ENCODE assay signal across 9 cellular contexts in the genomic region with DNA sequence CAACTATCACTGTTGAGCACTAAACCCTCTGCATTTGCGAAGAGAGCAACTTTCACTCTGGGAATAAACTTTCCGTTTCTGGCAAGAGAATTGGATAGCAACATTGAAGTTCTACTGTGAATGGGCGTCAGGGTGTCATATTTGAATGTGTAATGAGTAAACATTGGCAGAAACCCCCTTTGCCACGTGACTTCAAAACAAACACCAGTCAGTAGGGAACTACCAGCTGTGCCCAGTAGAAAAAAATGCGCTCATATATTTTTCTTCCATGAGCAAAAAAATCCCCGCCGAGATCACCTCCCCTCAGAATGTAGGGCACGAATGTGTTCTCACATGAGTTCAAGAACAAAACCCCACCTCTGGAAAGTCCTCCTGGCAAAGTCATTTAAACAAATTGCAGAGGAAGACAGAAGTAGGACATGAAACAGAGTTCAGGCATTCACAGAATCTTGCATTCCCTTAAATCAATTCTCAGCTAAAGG.
DNase-seq lines count a peak whose midpoint lies in the region; ATAC-seq and FAIRE-seq lines count a peak whose summit lies in the region.
"Had no signal": no experiment of that assay in that cellular context is flagged by ENCODE, and none has a peak within 500 bp of the region (broad histone marks: within the 10 kb centered on the region; RNA-seq: fewer than 3 reads in every experiment).

No MANE protein-coding gene starts in this region.

- H3K9me3 ChIP-seq in small intestine (ENCODE audit: control insufficient read depth, low read depth), result no peaks in the 10 kb centered on the region

- peaks cover 10% of the 10 kb centered on the region for H3K36me3 Mint-ChIP-seq in activated T-helper 1 cell treated with anti-CD3 and anti-CD28 coated beads, Interleukin-12 subunit alpha, Interleukin-12 subunit beta, Interleukin-2, Interleukin-4 antibody, amounts not matched to agents 30 ng/mL and 10 ng/mL and 1 ng/mL, durations not matched to agents 14 hours and 24 hours and 36 hours (ENCODE audit: low read depth)

- H3K9me3 Mint-ChIP-seq in activated T-helper 1 cell treated with anti-CD3 and anti-CD28 coated beads, Interleukin-12 subunit alpha, Interleukin-12 subunit beta, Interleukin-2, Interleukin-4 antibody, amounts not matched to agents 30 ng/mL and 10 ng/mL and 1 ng/mL, durations not matched to agents 14 hours and 24 hours and 36 hours, result peaks cover 14% of the 10 kb centered on the region

- DNase-seq in DMS 273 (lab: John Stamatoyannopoulos, UW; ENCODE audit: unreplicated experiment) (peak; percentile 74), NAMALWA (ENCODE audit: low spot score) (peak; percentile 67), midbrain (lab: John Stamatoyannopoulos, UW) (peak; percentile 45), GM19238 (ENCODE audit: insufficient read length, low spot score) (no peak), NOMO-1 treated with dmso at 0.1 percent for 144 hours (lab: John Stamatoyannopoulos, UW; ENCODE audit: unreplicated experiment) (no peak), small intestine (no peak)
- DNase-seq in activated T-helper 1 cell treated with anti-CD3 and anti-CD28 coated beads, Interleukin-12 subunit alpha, Interleukin-12 subunit beta, Interleukin-2, Interleukin-4 antibody, amounts not matched to agents 30 ng/mL and 10 ng/mL and 1 ng/mL, durations not matched to agents 14 hours and 24 hours and 36 hours (ENCODE audit: low spot score), result peak; percentile 31

- no peak overlapping the region for H3K27ac ChIP-seq in small intestine (ENCODE audit: low read depth in 1 of 2, low read length in 1 of 2)

- H3K4me3 ChIP-seq in small intestine (ENCODE audit: low read depth in 1 of 2, low read length in 2 of 2), result no peak overlapping the region

- ATAC-seq in GM21423 (IDR thresholded peaks at IDR 0.05; ENCODE audit: unreplicated experiment), result peak; percentile 67

- peaks cover 55% of the 10 kb centered on the region for H3K4me1 Mint-ChIP-seq in activated T-helper 1 cell treated with anti-CD3 and anti-CD28 coated beads, Interleukin-12 subunit alpha, Interleukin-12 subunit beta, Interleukin-2, Interleukin-4 antibody, amounts not matched to agents 30 ng/mL and 10 ng/mL and 1 ng/mL, durations not matched to agents 14 hours and 24 hours and 36 hours (ENCODE audit: low read depth)

- FAIRE-seq in small intestine (lab: Jason Lieb, UNC), result no peak
- FAIRE-seq: H1 had no signal

- peak overlapping the region; percentile 69 for H3K27ac Mint-ChIP-seq in activated T-helper 1 cell treated with anti-CD3 and anti-CD28 coated beads, Interleukin-12 subunit alpha, Interleukin-12 subunit beta, Interleukin-2, Interleukin-4 antibody, amounts not matched to agents 30 ng/mL and 10 ng/mL and 1 ng/mL, durations not matched to agents 14 hours and 24 hours and 36 hours

- WGBS in small intestine, 3 donors, result 50 to 78% (median 58%) methylated on average over 8 of the region's 8 CpGs

- peaks cover under 1 to 3% of the 10 kb centered on the region in 2 donors for H3K4me1 ChIP-seq in small intestine (ENCODE audit: control insufficient read depth in 2 of 2, insufficient read depth in 1 of 2, low read depth in 1 of 2, low read length in 1 of 2)

- no peaks in the 10 kb centered on the region for H3K27me3 ChIP-seq in small intestine (ENCODE audit: control insufficient read depth in 2 of 2, insufficient read depth in 2 of 2, low read length in 2 of 2)

- intact Hi-C loops in activated T-helper 1 cell treated with anti-CD3 and anti-CD28 coated beads, Interleukin-12 subunit alpha, Interleukin-12 subunit beta, Interleukin-2, Interleukin-4 antibody, amounts not matched to agents 30 ng/mL and 10 ng/mL and 1 ng/mL, durations not matched to agents 14 hours and 24 hours and 36 hours (cut with micrococcal nuclease), result loop anchor here (1.0 to 10.0 kb wide), 13 partner anchors 9 to 530 kb away; no protein-coding TSS in a partner anchor

- no peaks in the 10 kb centered on the region for H3K27me3 Mint-ChIP-seq in activated T-helper 1 cell treated with anti-CD3 and anti-CD28 coated beads, Interleukin-12 subunit alpha, Interleukin-12 subunit beta, Interleukin-2, Interleukin-4 antibody, amounts not matched to agents 30 ng/mL and 10 ng/mL and 1 ng/mL, durations not matched to agents 14 hours and 24 hours and 36 hours (ENCODE audit: insufficient read depth)

- peak overlapping the region; percentile 27 for H3K4me3 Mint-ChIP-seq in activated T-helper 1 cell treated with anti-CD3 and anti-CD28 coated beads, Interleukin-12 subunit alpha, Interleukin-12 subunit beta, Interleukin-2, Interleukin-4 antibody, amounts not matched to agents 30 ng/mL and 10 ng/mL and 1 ng/mL, durations not matched to agents 14 hours and 24 hours and 36 hours

- no peaks in the 10 kb centered on the region for H3K36me3 ChIP-seq in small intestine (ENCODE audit: control insufficient read depth in 2 of 2, insufficient read depth in 2 of 2, low read length in 2 of 2)

Comparison
In these comparisons a context has a peak if more than half of its experiments do, and no peak if none do; other contexts are left out.
1. DNase-seq: peak in DMS 273 (single experiment), NAMALWA (single experiment), activated T-helper 1 cell treated with anti-CD3 and anti-CD28 coated beads, Interleukin-12 subunit alpha, Interleukin-12 subunit beta, Interleukin-2, Interleukin-4 antibody, amounts not matched to agents 30 ng/mL and 10 ng/mL and 1 ng/mL, durations not matched to agents 14 hours and 24 hours and 36 hours (single experiment) and midbrain (single experiment); none in GM19238 (single experiment), NOMO-1 treated with dmso at 0.1 percent for 144 hours (single experiment) and small intestine (single experiment).